In the genomic region with DNA sequence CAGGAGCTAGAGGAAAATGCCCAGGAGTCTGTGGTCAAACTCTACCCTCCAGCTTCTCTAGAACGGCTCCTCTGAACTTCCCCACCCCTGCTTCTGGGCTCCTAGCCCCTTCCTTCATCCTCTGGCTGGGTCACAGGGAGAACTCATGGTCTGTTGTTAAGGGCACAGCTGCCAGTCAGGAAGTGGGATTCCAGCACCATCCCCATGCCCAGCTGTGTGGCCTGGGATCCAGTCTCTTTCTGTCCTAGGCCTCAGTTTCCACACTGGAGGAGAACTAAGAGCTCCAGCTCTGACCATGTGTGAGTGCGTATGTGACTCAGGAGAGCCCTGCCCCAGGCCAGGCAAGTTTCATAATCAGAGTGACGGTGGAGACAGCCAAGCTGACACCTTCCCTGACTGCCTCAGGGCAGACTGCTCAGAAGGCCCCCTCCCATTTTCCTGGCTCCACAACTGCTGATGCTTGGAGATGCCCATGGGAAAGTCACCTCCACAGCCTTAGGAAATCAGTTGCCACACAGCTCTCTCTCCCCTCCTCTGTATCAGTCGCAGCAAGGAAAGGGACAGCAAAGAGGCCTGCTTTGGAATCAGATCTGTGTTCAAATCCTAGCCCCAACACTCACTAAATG, we compare ENCODE assay signal across 10 cellular contexts. TPM values are rescaled to one million over a fixed set of nuclear protein-coding genes. Genes with fewer than 3 reads are reported as not detected.
DNase-seq lines count a peak whose midpoint lies in the region; ATAC-seq and TF ChIP-seq lines count a peak whose summit lies in the region.
"Had no signal": no experiment of that assay in that cellular context is flagged by ENCODE, and none has a peak within 500 bp of the region (broad histone marks: within the 10 kb centered on the region; RNA-seq: fewer than 3 reads in every experiment).

No MANE protein-coding gene starts in this region.

- 0 out of 2 replicates have a peak overlapping the region, but pooled peaks have one; percentile 88 for H3K4me2 ChIP-seq in OCI-LY3 (ENCODE audit: low read length)

- peak; percentile 54 for ATAC-seq in esophagus mucosa
- peak in 1 of 4 donors; percentile 18 for ATAC-seq in psoas muscle
- no peak for ATAC-seq in HG02884 (IDR thresholded peaks at IDR 0.05; ENCODE audit: unreplicated experiment)
- no peak for ATAC-seq in GM18861 (IDR thresholded peaks at IDR 0.05; ENCODE audit: unreplicated experiment)

- TF ChIP-seq CTCF in OCI-LY3 (IDR thresholded peaks at IDR 0.05; ENCODE audit: low read depth, low read length) (no peak), psoas muscle (IDR thresholded peaks at IDR 0.05) (no peak), GM20000 (IDR thresholded peaks at IDR 0.05; ENCODE audit: extremely low read depth, missing control alignments) (no peak)

- H3K9me3 ChIP-seq in OCI-LY3 (ENCODE audit: insufficient read depth, low read length): no peaks in the 10 kb centered on the region
- no peaks in the 10 kb centered on the region for H3K9me3 ChIP-seq in psoas muscle

- no peaks in the 10 kb centered on the region for H3K36me3 ChIP-seq in OCI-LY3 (replicated peaks; ENCODE audit: low read depth, low read length)
- H3K36me3 ChIP-seq in psoas muscle (ENCODE audit: insufficient read depth in 1 of 2, low read depth in 1 of 2): peaks cover 0 to 32% of the 10 kb centered on the region in 2 donors

- H3K27me3 ChIP-seq in OCI-LY3 (ENCODE audit: low read depth, low read length): no peaks in the 10 kb centered on the region
- H3K27me3 ChIP-seq in psoas muscle (ENCODE audit: insufficient read depth in 3 of 3, low read length in 2 of 3): no peaks in the 10 kb centered on the region

- H3K4me3 ChIP-seq in OCI-LY3 (ENCODE audit: low read length) (no peak overlapping the region), psoas muscle (no peak overlapping the region)

- H4K20me1 ChIP-seq in OCI-LY3 (ENCODE audit: insufficient read depth, low read length): no peaks in the 10 kb centered on the region

- peaks cover 9% of the 10 kb centered on the region; the same call in 1 of the 2 replicates for H3K79me2 ChIP-seq in OCI-LY3 (ENCODE audit: low read length)

- no peak overlapping the region for H2AFZ ChIP-seq in OCI-LY3 (ENCODE audit: low read depth, low read length)

- peaks cover 27% of the 10 kb centered on the region for H3K4me1 ChIP-seq in OCI-LY3 (ENCODE audit: low read length)
- H3K4me1 ChIP-seq in psoas muscle: peaks cover 33% of the 10 kb centered on the region

- DNase-seq in ELR (ENCODE audit: low read depth) (peak; percentile 81), psoas muscle (peak; percentile 55 to 74), GM20000 (ENCODE audit: low spot score) (no peak), NCI-H2081 (lab: John Stamatoyannopoulos, UW) (no peak)
- DNase-seq: NCI-H2029 had no signal

- no peak overlapping the region for H3K9ac ChIP-seq in OCI-LY3 (ENCODE audit: low read length)

- H3K27ac ChIP-seq in OCI-LY3 (ENCODE audit: low read length) (no peak overlapping the region), psoas muscle (no peak overlapping the region)

- 68 to 80% (median 71%) methylated on average over 4 of the region's 4 CpGs for WGBS in psoas muscle, 3 donors

- intact Hi-C loops in psoas muscle (cut with DNase I): loop anchor here in 1 of 2 donors (5.0 kb wide), 2 partner anchors 111 to 281 kb away; a partner anchor contains a TSS

RNA-seq across cellular contexts. Expression of a gene that starts 1.8 kb away (rescaled TPM):
- total RNA-seq in esophagus mucosa: 13.7 TPM
- total RNA-seq in psoas muscle: 1 to 10 TPM; 4.3 to 8.6 (median 6.4) TPM
- polyA plus RNA-seq in psoas muscle: 1 to 10 TPM; 4.9 to 6.5 (median 6.4) TPM

RNA-seq across cellular contexts. Expression of a gene that starts 15.3 kb away (rescaled TPM):
- total RNA-seq in esophagus mucosa (not detected), psoas muscle (not detected)
- under 1 TPM in 2 of 3 donors, not detected in 1; 0.01 to 0.04 TPM for polyA plus RNA-seq in psoas muscle
- total RNA-seq: aorta had no signal
- polyA plus RNA-seq: aorta had no signal

RNA-seq across cellular contexts. Expression of a gene that starts 19.0 kb away (rescaled TPM):
- total RNA-seq in esophagus mucosa: 0.80 TPM
- total RNA-seq in psoas muscle: 1,000 to 10,000 TPM in 1 of 4 donors, 100 to 1,000 TPM in 3; 523 to 1,040 (median 587) TPM
- polyA plus RNA-seq in psoas muscle: 100 to 1,000 TPM in 2 of 3 donors, 10 to 100 TPM in 1; 52.5 to 194 (median 162) TPM

RNA-seq across cellular contexts. Expression of a gene that starts 26.6 kb away (rescaled TPM):
- not detected for total RNA-seq in esophagus mucosa
- under 1 TPM in 2 of 4 donors, not detected in 2; 0.08 to 0.09 TPM for total RNA-seq in psoas muscle
- under 1 TPM in 2 of 3 donors, not detected in 1; 0.01 to 0.03 TPM for polyA plus RNA-seq in psoas muscle

RNA-seq across cellular contexts. Expression of a gene that starts 54.8 kb away (rescaled TPM):
- total RNA-seq in esophagus mucosa (not detected), psoas muscle (1 to 10 TPM in 1 of 4 donors, under 1 TPM in 3; 0.07 to 2.0 (median 0.38) TPM)
- polyA plus RNA-seq in psoas muscle: 1 to 10 TPM in 1 of 3 donors, under 1 TPM in 2; 0.03 to 1.3 (median 0.13) TPM

Comparison
In these comparisons a context has a peak if more than half of its experiments do, and no peak if none do; other contexts are left out.
1. DNase-seq: peak in ELR (single experiment) and psoas muscle (2 of 2); none in GM20000 (single experiment) and NCI-H2081 (0 of 2).
2. RNA of a gene that starts 19.0 kb away (total RNA-seq): 523 to 1,040 TPM in psoas muscle; 0.80 TPM in esophagus mucosa (single experiment); every median in the first group is over 100 times any median in the second.